In the genomic region with DNA sequence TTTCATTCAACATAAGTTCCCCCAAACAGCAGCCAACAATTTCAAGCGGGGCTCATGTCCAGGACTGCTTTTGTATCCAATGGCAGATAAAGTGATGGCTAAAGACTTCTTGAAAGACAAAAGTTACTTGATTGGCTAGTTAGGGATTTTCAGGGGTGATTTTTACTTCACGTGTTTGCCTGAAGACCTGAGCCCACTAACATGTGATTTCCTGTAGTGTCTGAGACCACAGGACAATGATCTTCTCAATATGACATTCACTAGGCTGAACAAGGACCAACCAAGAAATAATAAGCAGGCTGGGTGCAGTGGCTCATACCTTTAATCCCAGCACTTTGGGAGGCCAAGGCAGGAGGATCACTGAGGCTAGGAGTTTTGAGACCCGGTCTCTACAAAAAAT, we compare ENCODE assay signal across 17 cellular contexts. TPM values are rescaled to one million over a fixed set of nuclear protein-coding genes. Genes with fewer than 3 reads are reported as not detected.
DNase-seq lines count a peak whose midpoint lies in the region; ATAC-seq, FAIRE-seq and TF ChIP-seq lines count a peak whose summit lies in the region.
"Had no signal": no experiment of that assay in that cellular context is flagged by ENCODE, and none has a peak within 500 bp of the region (broad histone marks: within the 10 kb centered on the region; RNA-seq: fewer than 3 reads in every experiment).

No MANE protein-coding gene starts in this region.

- H3K4me1 Mint-ChIP-seq in stimulated activated naive B cell treated with anti-CD40 and anti-IgM and Interleukin-4, amounts not matched to agents 10 μg/mL and 1 μg/mL and 100 μg/mL, for 72 hours = peaks cover 53 to 86% of the 10 kb centered on the region in 2 donors
- H3K4me1 Mint-ChIP-seq: GM23338 had no signal

- H3K4me3 ChIP-seq in BLaER1 (no peak overlapping the region), GM12878 (no peak overlapping the region)
- H3K4me3 ChIP-seq: GM23338 had no signal

- BruUV-seq in GM12878 (replicated peaks; lab: Mats Ljungman, UMichigan) = no TSS peak

- CTCF ChIA-PET in GM12878 (lab: Yijun Ruan, JAX) = interaction anchor here (1.7 kb wide), 1 partner anchor 70 kb away, joined by 7 read pairs; a partner anchor contains a TSS

- no peaks in the 10 kb centered on the region for H3K27me3 Mint-ChIP-seq in stimulated activated naive B cell treated with anti-CD40 and anti-IgM and Interleukin-4, amounts not matched to agents 10 μg/mL and 1 μg/mL and 100 μg/mL, for 72 hours

- SMC1A ChIA-PET in GM12878 (lab: Charles Lee; ENCODE audit: uncharacterized antibody, unreplicated experiment) = interaction anchor here (1.1 to 4.8 kb wide), 12 partner anchors 11 to 141 kb away, joined by 3 to 23 read pairs (median 4); a partner anchor contains a TSS

- TF ChIP-seq POLR2A in GM12892 (IDR thresholded peaks at IDR 0.05; ENCODE audit: low read depth, low read length) (no peak), GM12878 (IDR thresholded peaks at IDR 0.05; ENCODE audit: low read depth, low read length) (no peak)

- no peak for DNase-seq in GM12892 (ENCODE audit: insufficient read length)
- no peak for DNase-seq in GM12878 (ENCODE audit: low read depth, low spot score)
- DNase-seq in stimulated activated naive B cell treated with anti-CD40 and anti-IgM and Interleukin-4, amounts not matched to agents 10 μg/mL and 1 μg/mL and 100 μg/mL, for 72 hours = no peak
- DNase-seq in substantia nigra (lab: John Stamatoyannopoulos, UW) = no peak
- DNase-seq: BE2C; Caco-2; CD8-positive, alpha-beta memory T cell; DND-41; GDM1; H7 had no signal

- FAIRE-seq in GM12892 (lab: Jason Lieb, UNC) (peak; percentile 63), GM12878 (lab: Jason Lieb, UNC) (no peak)
- FAIRE-seq: A204.1, GM18507 had no signal

- H4K20me1 ChIP-seq in BLaER1 (no peaks in the 10 kb centered on the region), GM12878 (ENCODE audit: control insufficient read depth, insufficient read depth) (no peaks in the 10 kb centered on the region)

- RAD21 ChIA-PET in GM12878 (lab: Charles Lee; ENCODE audit: unreplicated experiment) = interaction anchor here (0.5 to 2.1 kb wide), 9 partner anchors 13 to 450 kb away, joined by 3 to 5 read pairs (median 4); a partner anchor contains a TSS

- H3K27me3 ChIP-seq in BLaER1 (no peaks in the 10 kb centered on the region), GM12878 (replicated peaks in 1 of 2; ENCODE audit: control insufficient read depth in 2 of 2, insufficient read depth in 2 of 2, low read length in 1 of 2) (no peaks in the 10 kb centered on the region)
- H3K27me3 ChIP-seq: BE2C had no signal

- H3K9ac ChIP-seq in BLaER1 (no peak overlapping the region), GM12878 (ENCODE audit: control insufficient read depth, insufficient read depth, low read length) (no peak overlapping the region)

- ATAC-seq in GM12878 (peak; percentile 8; the same call in 1 of the 3 replicates), GM18907 (IDR thresholded peaks at IDR 0.05; ENCODE audit: unreplicated experiment) (no peak), GM19467 (IDR thresholded peaks at IDR 0.05; ENCODE audit: unreplicated experiment) (no peak)
- ATAC-seq in stimulated activated naive B cell treated with anti-CD40 and anti-IgM and Interleukin-4, amounts not matched to agents 10 μg/mL and 1 μg/mL and 100 μg/mL, for 72 hours (replicated peaks) = no peak
- ATAC-seq: GM23338 had no signal

- H3K27ac ChIP-seq in BLaER1 = no peak overlapping the region
- peak overlapping the region; percentile 6; the same call in 1 of the 2 replicates for H3K27ac ChIP-seq in GM12878 (ENCODE audit: control insufficient read depth, insufficient read depth)
- H3K27ac ChIP-seq in substantia nigra (ENCODE audit: low read depth, low read length, poor library complexity, severe bottlenecking) = no peak overlapping the region
- H3K27ac ChIP-seq: HL-60 had no signal

- H3K4me1 ChIP-seq in BLaER1 = peaks cover 32% of the 10 kb centered on the region
- H3K4me1 ChIP-seq in GM12878 (ENCODE audit: control insufficient read depth, insufficient read depth, low read length) = peaks cover 62% of the 10 kb centered on the region
- H3K4me1 ChIP-seq: BE2C, Caco-2 had no signal

- H3K36me3 ChIP-seq in BLaER1 = no peaks in the 10 kb centered on the region
- H3K36me3 ChIP-seq in GM12878 (ENCODE audit: control insufficient read depth in 2 of 2, insufficient read depth in 2 of 2, low read length in 1 of 2) = peaks cover 0 to 2% of the 10 kb centered on the region in 2 experiments; a peak in 1 of 4 replicates
- H3K36me3 ChIP-seq: BE2C had no signal

- H3K27ac Mint-ChIP-seq in stimulated activated naive B cell treated with anti-CD40 and anti-IgM and Interleukin-4, amounts not matched to agents 10 μg/mL and 1 μg/mL and 100 μg/mL, for 72 hours = peak overlapping the region; percentile 80
- H3K27ac Mint-ChIP-seq: CD8-positive, alpha-beta memory T cell; GM23338 had no signal

- intact Hi-C loops in GM12878 (cut with micrococcal nuclease; ENCODE audit: unreplicated experiment) = no loop called here

- H3K9me3 ChIP-seq in BLaER1 = peaks cover 4% of the 10 kb centered on the region; the same call in 1 of the 2 replicates
- peaks cover 6% of the 10 kb centered on the region for H3K9me3 ChIP-seq in GM12878 (replicated peaks; ENCODE audit: control insufficient read depth, insufficient read depth, low read length)
- H3K9me3 ChIP-seq: BE2C, Caco-2 had no signal

- peaks cover 0 to 5% of the 10 kb centered on the region in 2 donors for H3K9me3 Mint-ChIP-seq in stimulated activated naive B cell treated with anti-CD40 and anti-IgM and Interleukin-4, amounts not matched to agents 10 μg/mL and 1 μg/mL and 100 μg/mL, for 72 hours
- H3K9me3 Mint-ChIP-seq: CD8-positive, alpha-beta memory T cell; GM23338 had no signal

- no peak overlapping the region for H2AFZ ChIP-seq in GM12878 (ENCODE audit: control insufficient read depth, low read depth, low read length)
- H2AFZ ChIP-seq: GM23338 had no signal

- H3K79me2 ChIP-seq in GM12878 (ENCODE audit: control insufficient read depth, insufficient read depth, low read length) = no peaks in the 10 kb centered on the region

- TF ChIP-seq RAD21 in GM12878 (IDR thresholded peaks at IDR 0.05; ENCODE audit: insufficient read depth, low read depth, low read length) = no peak

- H3K36me3 Mint-ChIP-seq in stimulated activated naive B cell treated with anti-CD40 and anti-IgM and Interleukin-4, amounts not matched to agents 10 μg/mL and 1 μg/mL and 100 μg/mL, for 72 hours = peaks cover 0 to 8% of the 10 kb centered on the region in 2 donors

- no peak overlapping the region for H3K4me3 Mint-ChIP-seq in stimulated activated naive B cell treated with anti-CD40 and anti-IgM and Interleukin-4, amounts not matched to agents 10 μg/mL and 1 μg/mL and 100 μg/mL, for 72 hours
- H3K4me3 Mint-ChIP-seq: CD8-positive, alpha-beta memory T cell; GM23338 had no signal

- peak in 1 of 2 experiments; percentile 33; a peak in 1 of 4 replicates for TF ChIP-seq EP300 in GM12878 (IDR thresholded peaks at IDR 0.05; ENCODE audit: borderline replicate concordance in 1 of 2, control insufficient read depth in 1 of 2, low read depth in 2 of 2, low read length in 2 of 2)

- POLR2A ChIA-PET in GM12878 (lab: Charles Lee) = interaction anchor here (0.5 to 1.2 kb wide), 5 partner anchors 55 to 70 kb away, joined by 3 to 4 read pairs (median 3); no protein-coding TSS in a partner anchor

- WGBS in GM12878 (ENCODE audit: insufficient coverage, insufficient replicate concordance, low lambda C conversion rate, missing lambda C conversion rate) = 48% methylated on average over 3 of the region's 3 CpGs

- H3K4me2 ChIP-seq in BLaER1 (peak overlapping the region; percentile 36), GM12878 (ENCODE audit: control insufficient read depth, insufficient read depth) (peak overlapping the region; percentile 41)
- H3K4me2 ChIP-seq: GM23338 had no signal

- in situ Hi-C loops in GM12878 (cut with MboI) = no loop called here

- no peak for TF ChIP-seq CTCF in GM12878 (IDR thresholded peaks at IDR 0.05 in 2 of 3, conservative IDR thresholded peaks at IDR 0.05 in 1 of 3; ENCODE audit: control insufficient read depth in 2 of 3, extremely low read depth in 1 of 3, insufficient read depth in 1 of 3, low read depth in 3 of 3, low read length in 3 of 3)

TF ChIP-seq in GM12878, 131 proteins besides CTCF, POLR2A, EP300 and RAD21 (continues in another document):
- TF ChIP-seq, protein P1, sequence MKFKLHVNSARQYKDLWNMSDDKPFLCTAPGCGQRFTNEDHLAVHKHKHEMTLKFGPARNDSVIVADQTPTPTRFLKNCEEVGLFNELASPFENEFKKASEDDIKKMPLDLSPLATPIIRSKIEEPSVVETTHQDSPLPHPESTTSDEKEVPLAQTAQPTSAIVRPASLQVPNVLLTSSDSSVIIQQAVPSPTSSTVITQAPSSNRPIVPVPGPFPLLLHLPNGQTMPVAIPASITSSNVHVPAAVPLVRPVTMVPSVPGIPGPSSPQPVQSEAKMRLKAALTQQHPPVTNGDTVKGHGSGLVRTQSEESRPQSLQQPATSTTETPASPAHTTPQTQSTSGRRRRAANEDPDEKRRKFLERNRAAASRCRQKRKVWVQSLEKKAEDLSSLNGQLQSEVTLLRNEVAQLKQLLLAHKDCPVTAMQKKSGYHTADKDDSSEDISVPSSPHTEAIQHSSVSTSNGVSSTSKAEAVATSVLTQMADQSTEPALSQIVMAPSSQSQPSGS (IDR thresholded peaks at IDR 0.05; ENCODE audit: low read length) = 0 out of 2 replicates have a peak, but pooled peaks have one; percentile 22
- TF ChIP-seq ZNF207 (IDR thresholded peaks at IDR 0.05; ENCODE audit: borderline replicate concordance) = no peak
- peak; percentile 59; the same call in 1 of the 2 replicates for TF ChIP-seq NFIC (IDR thresholded peaks at IDR 0.05; ENCODE audit: low read depth, low read length)
- peak; percentile 67 for TF ChIP-seq RUNX3 (IDR thresholded peaks at IDR 0.05; ENCODE audit: low read length)

RNA-seq across cellular contexts. Expression of a gene that starts 10.4 kb away (rescaled TPM):
- 20.1 TPM for polyA plus RNA-seq in GM12892 (2012; ENCODE audit: missing spikeins)
- 10.6 and 11.7 TPM in 2 replicates for total RNA-seq in GM12878 (2013; cell fraction: nucleolus; rRNA removed)
- total RNA-seq in GM12878 (2014; rRNA removed) (1.1 and 1.9 TPM in 2 replicates), GM12878 (2014; rRNA removed; fragmentation: Illumina TruSeq; extraction: Trizol) (1.5 and 1.7 TPM in 2 replicates), GM12878 (2021) (1.6 and 1.7 TPM in 2 replicates)
- 3.2 TPM for polyA plus RNA-seq in GM12878 (2011; ENCODE audit: low read depth)
- polyA plus RNA-seq in GM12878 (2011; rRNA removed) (2.6 and 2.8 TPM in 2 replicates), GM12878 (2014; fragmentation: Illumina TruSeq; extraction: Trizol) (1.9 and 2.8 TPM in 2 replicates), GM12878 (2014; fragmentation: Nextera tagmentation; extraction: Ambion mirVana) (1 to 10 TPM; 4.6 to 6.4 TPM), GM12878 (2014; rRNA removed) (1.4 and 1.8 TPM in 2 replicates), GM12878 (2016; fragmentation: Nextera tagmentation; extraction: Ambion mirVana) (1 to 10 TPM; 3.4 to 3.6 TPM)
- polyA plus RNA-seq in GM12878 (2011; cell fraction: cytosol; rRNA removed) = 1.2 and 1.6 TPM in 2 replicates
- polyA plus RNA-seq in GM12878 (2011; cell fraction: nucleus; rRNA removed) = 1.2 and 1.8 TPM in 2 replicates
- 6.8 and 7.4 TPM in 2 replicates for polyA plus RNA-seq in GM12878 (2012)
- polyA minus RNA-seq in GM12878 (2011; rRNA and poly(A)+ RNA removed) = 0.88 and 1.5 TPM in 2 replicates
- 0.94 TPM in 1 of 2 replicates, not detected in the other for polyA minus RNA-seq in GM12878 (2011; cell fraction: cytosol; rRNA and poly(A)+ RNA removed)
- polyA minus RNA-seq in GM12878 (2011; cell fraction: nucleus; rRNA and poly(A)+ RNA removed) = 0.57 and 0.60 TPM in 2 replicates
- total RNA-seq: Caco-2; CD8-positive, alpha-beta memory T cell had no signal
